Comparison of ENCODE assay signal across 15 cellular contexts in the genomic region with DNA sequence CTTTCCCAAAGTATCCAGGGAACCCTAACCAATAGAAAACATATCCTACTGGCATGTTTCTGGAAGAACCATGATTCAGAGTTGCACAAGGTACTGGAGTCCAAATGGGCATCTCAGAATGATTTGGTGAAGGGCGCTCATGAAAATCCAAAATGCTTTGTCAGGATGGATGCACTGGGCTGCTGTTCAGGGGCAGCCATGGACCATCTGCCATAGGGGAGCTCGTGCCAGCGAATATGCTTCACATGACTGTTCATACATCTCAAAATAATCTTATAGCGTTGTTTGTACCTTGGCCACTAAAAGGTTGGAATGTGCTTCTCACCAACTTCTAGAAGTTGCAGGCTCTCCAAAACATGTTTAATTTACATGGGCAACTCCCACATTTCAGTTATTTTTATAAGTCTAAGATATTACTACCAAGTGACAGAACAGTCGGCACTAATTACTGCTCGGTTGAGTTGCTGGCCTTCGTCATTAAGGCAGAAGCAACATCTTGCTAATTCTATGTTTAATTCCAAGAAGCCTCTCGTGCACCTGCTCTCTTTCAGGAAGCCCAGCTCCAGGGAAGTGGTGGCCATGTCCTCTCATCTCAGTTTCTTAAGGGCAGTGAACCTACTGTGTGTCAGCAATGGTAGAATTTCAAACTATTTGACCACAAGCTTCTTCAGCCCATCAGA.
A peak's percentile ranks its signal among the peaks of the same experiment; 100 is the strongest.
DNase-seq lines count a peak whose midpoint lies in the region; ATAC-seq and TF ChIP-seq lines count a peak whose summit lies in the region.
"Had no signal": no experiment of that assay in that cellular context is flagged by ENCODE, and none has a peak within 500 bp of the region (broad histone marks: within the 10 kb centered on the region; RNA-seq: fewer than 3 reads in every experiment).

No MANE protein-coding gene starts in this region.

- H3K9me3 ChIP-seq in MM.1S (replicated peaks; ENCODE audit: insufficient read depth, low read length) = no peaks in the 10 kb centered on the region
- H3K9me3 ChIP-seq: A549 had no signal

- H3K4me1 ChIP-seq in MM.1S (ENCODE audit: low read length) = no peaks in the 10 kb centered on the region
- H3K4me1 ChIP-seq: A549, BE2C had no signal

- no peak overlapping the region for H3K4me3 ChIP-seq in MM.1S (ENCODE audit: low read length)
- H3K4me3 ChIP-seq: A549 had no signal

- no peaks in the 10 kb centered on the region for H3K9me2 ChIP-seq in MM.1S (replicated peaks; ENCODE audit: insufficient read depth, low read length)

- H3F3A ChIP-seq in MM.1S (ENCODE audit: insufficient read depth, low read length) = no peaks in the 10 kb centered on the region

- H3K27ac ChIP-seq in MM.1S (ENCODE audit: low read length) = no peak overlapping the region
- H3K27ac ChIP-seq: A549, C4-2B, HL-60 had no signal

- no peaks in the 10 kb centered on the region for H3K79me2 ChIP-seq in MM.1S (ENCODE audit: low read length)

- no peaks in the 10 kb centered on the region for H3K36me3 ChIP-seq in MM.1S (replicated peaks; ENCODE audit: insufficient read depth, low read length)
- H3K36me3 ChIP-seq: BE2C had no signal

- no peak for TF ChIP-seq CTCF in MM.1S (IDR thresholded peaks at IDR 0.05; ENCODE audit: low read length)

- no peak for ATAC-seq in HG03432 (IDR thresholded peaks at IDR 0.05; ENCODE audit: unreplicated experiment)
- ATAC-seq: A549 had no signal

- DNase-seq in MM.1S (peak; percentile 5), NCI-H1694 treated with DMSO at 0.1 percent for 48 hours (lab: John Stamatoyannopoulos, UW) (peak; percentile 92), cerebellar cortex (ENCODE audit: low spot score) (peak; percentile 90), posterior vena cava (ENCODE audit: low spot score) (peak; percentile 18)
- no peak for DNase-seq in activated T-cell treated with anti-CD3 and anti-CD28 coated beads, Interleukin-2, amount 50 U/mL, for 1 hour
- DNase-seq: BE2C; CD4-positive, alpha-beta memory T cell; DND-41; GF-D8; HCEC 1CT; HFFc6 had no signal

- H3K9ac ChIP-seq in MM.1S (ENCODE audit: low read length) = no peak overlapping the region

- intact Hi-C loops in posterior vena cava (cut with DNase I) = no loop called here

- H2AFZ ChIP-seq in MM.1S (ENCODE audit: low read length) = no peak overlapping the region

- H4K20me1 ChIP-seq in MM.1S (ENCODE audit: insufficient read depth, low read length) = no peaks in the 10 kb centered on the region

- H3K4me2 ChIP-seq in MM.1S (ENCODE audit: low read depth, low read length) = no peak overlapping the region
- H3K4me2 ChIP-seq: A549 had no signal

- no peaks in the 10 kb centered on the region for H3K27me3 ChIP-seq in MM.1S (replicated peaks; ENCODE audit: insufficient read depth, low read length)
- H3K27me3 ChIP-seq: BE2C had no signal
